Comparison of ENCODE assay signal across 9 cellular contexts in genomic region chr2:121748202-121748601, GRCh38. TPM values are rescaled to one million over a fixed set of nuclear protein-coding genes. Genes with fewer than 3 reads are reported as not detected.
DNase-seq lines count a peak whose midpoint lies in the region; ATAC-seq and TF ChIP-seq lines count a peak whose summit lies in the region.
"Had no signal": no experiment of that assay in that cellular context is flagged by ENCODE, and none has a peak within 500 bp of the region (broad histone marks: within the 10 kb centered on the region; RNA-seq: fewer than 3 reads in every experiment).

No MANE protein-coding gene starts in this region.

- no peaks in the 10 kb centered on the region for H3K36me3 Mint-ChIP-seq in activated naive CD8-positive, alpha-beta T cell treated with anti-CD3 and anti-CD28 coated beads for 36 hours

- DNase-seq in HCT116 (ENCODE audit: low read depth, low spot score): peak; percentile 29
- peak; percentile 46 for DNase-seq in SKM-1 (lab: John Stamatoyannopoulos, UW; ENCODE audit: unreplicated experiment)
- no peak for DNase-seq in heart right ventricle
- no peak for DNase-seq in stimulated activated CD4-positive, alpha-beta T cell treated with anti-CD3 and anti-CD28 coated beads, Interleukin-12 subunit alpha, Interleukin-12 subunit beta, amount 100 ng/mL, for 4 hours
- no peak for DNase-seq in epidermal melanocyte (ENCODE audit: insufficient read length, low spot score)
- DNase-seq in activated naive CD8-positive, alpha-beta T cell treated with anti-CD3 and anti-CD28 coated beads for 36 hours: no peak
- no peak for DNase-seq in stimulated activated CD4-positive, alpha-beta T cell treated with anti-CD3 and anti-CD28 coated beads, Interleukin-4, amount 100 ng/mL, for 4 hours

- no peaks in the 10 kb centered on the region for H3K9me2 ChIP-seq in DOHH2 (replicated peaks; ENCODE audit: control insufficient read depth, low read length)
- H3K9me2 ChIP-seq in HCT116 (ENCODE audit: insufficient read depth): no peaks in the 10 kb centered on the region

- POLR2A ChIA-PET in HCT116 (lab: Charles Lee): no interaction called here

- RAD21 ChIA-PET in HCT116 (lab: Charles Lee; ENCODE audit: low non-redundant PET in 1 of 2, low total read pairs in 2 of 2, uncharacterized antibody in 2 of 2, unreplicated experiment in 2 of 2): no interaction called here

- no peak overlapping the region for H3K27ac Mint-ChIP-seq in activated naive CD8-positive, alpha-beta T cell treated with anti-CD3 and anti-CD28 coated beads for 36 hours

- H3K4me3 ChIP-seq in DOHH2 (ENCODE audit: low read length) (no peak overlapping the region), HCT116 (replicated peaks in 1 of 2; ENCODE audit: low read depth in 1 of 2, low read length in 2 of 2) (no peak overlapping the region), heart right ventricle (no peak overlapping the region)
- H3K4me3 ChIP-seq: gastroesophageal sphincter had no signal

- no peak overlapping the region for H3K4me3 Mint-ChIP-seq in activated naive CD8-positive, alpha-beta T cell treated with anti-CD3 and anti-CD28 coated beads for 36 hours

- peak overlapping the region; percentile 19 for H2AFZ ChIP-seq in HCT116 (ENCODE audit: low read depth, low read length, poor library complexity, severe bottlenecking)

- no peaks in the 10 kb centered on the region for H3K9me3 Mint-ChIP-seq in activated naive CD8-positive, alpha-beta T cell treated with anti-CD3 and anti-CD28 coated beads for 36 hours

- ATAC-seq in HCT116 (peak; percentile 96), heart right ventricle (peak in 1 of 8 donors; percentile 44)
- ATAC-seq: gastroesophageal sphincter had no signal

- H3K36me3 ChIP-seq in DOHH2 (ENCODE audit: control insufficient read depth, low read length) (no peaks in the 10 kb centered on the region), HCT116 (ENCODE audit: control insufficient read depth in 1 of 2, insufficient read depth in 2 of 2, low read length in 2 of 2) (no peaks in the 10 kb centered on the region), heart right ventricle (no peaks in the 10 kb centered on the region)
- H3K36me3 ChIP-seq: gastroesophageal sphincter had no signal

- H3K27me3 ChIP-seq in DOHH2 (ENCODE audit: control insufficient read depth, low read length): no peaks in the 10 kb centered on the region
- H3K27me3 ChIP-seq in HCT116 (ENCODE audit: insufficient read depth, low read length): no peaks in the 10 kb centered on the region
- no peaks in the 10 kb centered on the region for H3K27me3 ChIP-seq in heart right ventricle
- H3K27me3 ChIP-seq: gastroesophageal sphincter had no signal

- no peaks in the 10 kb centered on the region for H3K27me3 Mint-ChIP-seq in activated naive CD8-positive, alpha-beta T cell treated with anti-CD3 and anti-CD28 coated beads for 36 hours

- CTCF ChIA-PET in HCT116 (lab: Charles Lee): interaction anchor here (1.0 to 1.1 kb wide), 2 partner anchors 217 to 346 kb away, joined by 3 to 6 read pairs; no protein-coding TSS in a partner anchor

- no peak overlapping the region for H3K4me2 ChIP-seq in DOHH2 (ENCODE audit: low read length)
- no peak overlapping the region for H3K4me2 ChIP-seq in HCT116 (ENCODE audit: low read length)

- no peak overlapping the region for H3K9ac ChIP-seq in HCT116 (ENCODE audit: low read length)

- no TSS peak for BruUV-seq in HCT116 (replicated peaks; lab: Mats Ljungman, UMichigan)

- H3K4me1 Mint-ChIP-seq in activated naive CD8-positive, alpha-beta T cell treated with anti-CD3 and anti-CD28 coated beads for 36 hours: peaks cover 12% of the 10 kb centered on the region

- TF ChIP-seq POLR2A in HCT116 (IDR thresholded peaks at IDR 0.05; ENCODE audit: borderline replicate concordance, extremely low read depth, insufficient read depth, insufficient read length): no peak

- TF ChIP-seq CTCF in DOHH2 (IDR thresholded peaks at IDR 0.05; ENCODE audit: low read depth, low read length, poor library complexity, severe bottlenecking) (peak; percentile 62), HCT116 (IDR thresholded peaks at IDR 0.05 in 2 of 3, conservative IDR thresholded peaks at IDR 0.05 in 1 of 3; ENCODE audit: borderline replicate concordance in 1 of 3, insufficient read depth in 1 of 3, low read depth in 2 of 3, low read length in 2 of 3) (peak; percentile 33 to 48 (median 44); a peak in 4 of 6 replicates), heart right ventricle (IDR thresholded peaks at IDR 0.05) (peak in 6 of 9 donors; percentile 5 to 36 (median 26))

- H3K27ac ChIP-seq in DOHH2 (ENCODE audit: low read depth, low read length): no peak overlapping the region
- H3K27ac ChIP-seq in HCT116 (ENCODE audit: low read depth, low read length): no peak overlapping the region
- no peak overlapping the region for H3K27ac ChIP-seq in heart right ventricle
- H3K27ac ChIP-seq: gastroesophageal sphincter had no signal

- WGBS in heart right ventricle, 2 donors: 59 to 61% methylated on average over 4 of the region's 4 CpGs

- H4K20me1 ChIP-seq in DOHH2 (ENCODE audit: control insufficient read depth, insufficient read depth, low read depth, low read length): no peaks in the 10 kb centered on the region
- H4K20me1 ChIP-seq in HCT116 (ENCODE audit: insufficient read depth): no peaks in the 10 kb centered on the region

- TF ChIP-seq RAD21 in HCT116 (IDR thresholded peaks at IDR 0.05; ENCODE audit: low read depth): peak; percentile 63

- intact Hi-C loops in HCT116 (cut with micrococcal nuclease) (no loop called here), heart right ventricle (cut with DNase I) (no loop called here)

- H3K9me3 ChIP-seq in DOHH2 (ENCODE audit: control insufficient read depth, insufficient read depth, low read length): no peaks in the 10 kb centered on the region
- no peaks in the 10 kb centered on the region for H3K9me3 ChIP-seq in HCT116 (ENCODE audit: control insufficient read depth in 1 of 2, insufficient read depth in 1 of 2, low read depth in 1 of 2, low read length in 2 of 2)
- H3K9me3 ChIP-seq in heart right ventricle: no peaks in the 10 kb centered on the region
- H3K9me3 ChIP-seq: gastroesophageal sphincter had no signal

- 0 out of 2 replicates have a peak, but pooled peaks cover 2% of the 10 kb centered on the region for H3F3A ChIP-seq in DOHH2 (ENCODE audit: control insufficient read depth, insufficient read depth)

- H3K79me2 ChIP-seq in DOHH2 (ENCODE audit: control insufficient read depth, low read length) (no peaks in the 10 kb centered on the region), HCT116 (ENCODE audit: insufficient read depth, low read length) (no peaks in the 10 kb centered on the region)

- peaks cover 5% of the 10 kb centered on the region for H3K4me1 ChIP-seq in DOHH2 (ENCODE audit: control insufficient read depth, low read length)
- no peaks in the 10 kb centered on the region for H3K4me1 ChIP-seq in HCT116 (ENCODE audit: control insufficient read depth in 1 of 2, insufficient read depth in 2 of 2, low read length in 2 of 2)
- no peaks in the 10 kb centered on the region for H3K4me1 ChIP-seq in heart right ventricle
- H3K4me1 ChIP-seq: gastroesophageal sphincter had no signal

TF ChIP-seq in HCT116, 20 proteins besides CTCF, POLR2A, EP300 and RAD21:
- no peak for TF ChIP-seq REST (IDR thresholded peaks at IDR 0.05; ENCODE audit: low read depth)
- no peak for TF ChIP-seq JUND (IDR thresholded peaks at IDR 0.05)
- no peak for TF ChIP-seq EGR1 (IDR thresholded peaks at IDR 0.05; ENCODE audit: low read depth)
- peak; percentile 46 for TF ChIP-seq ELF1 (IDR thresholded peaks at IDR 0.05; ENCODE audit: borderline replicate concordance, low read depth)
- no peak for TF ChIP-seq YY1 (IDR thresholded peaks at IDR 0.05; ENCODE audit: extremely low read depth, insufficient replicate concordance, low read depth, low read length)
- no peak for TF ChIP-seq EZH2phosphoT487 (IDR thresholded peaks at IDR 0.05; ENCODE audit: borderline replicate concordance)
- no peak for TF ChIP-seq EZH2 (IDR thresholded peaks at IDR 0.05)

RNA-seq across cellular contexts. Expression of gene TSN, which starts 7.2 kb away (rescaled TPM):
- 91.5 TPM for total RNA-seq in HCT116 (2021; ENCODE audit: unreplicated experiment)
- polyA plus RNA-seq in HCT116 (2012): 26.6 and 32.7 TPM in 2 replicates
- 10 to 100 TPM; 32.5 to 54.4 (median 48.7) TPM for total RNA-seq in heart right ventricle
- 10 to 100 TPM; 15.3 to 25.8 TPM for polyA plus RNA-seq in heart right ventricle
- 10 to 100 TPM; 94.8 to 99.5 TPM for total RNA-seq in activated naive CD8-positive, alpha-beta T cell treated with anti-CD3 and anti-CD28 coated beads for 36 hours

RNA-seq across cellular contexts. Expression of gene NIFK, which starts 11.5 kb away (rescaled TPM):
- total RNA-seq in HCT116 (2021; ENCODE audit: unreplicated experiment) (93.2 TPM), heart right ventricle (10 to 100 TPM; 20.8 to 29.7 (median 24.7) TPM)
- 18.2 and 28.3 TPM in 2 replicates for polyA plus RNA-seq in HCT116 (2012)
- polyA plus RNA-seq in heart right ventricle: 10 to 100 TPM; 31.2 to 37.6 TPM
- total RNA-seq in activated naive CD8-positive, alpha-beta T cell treated with anti-CD3 and anti-CD28 coated beads for 36 hours: 100 to 1,000 TPM; 186 to 202 TPM

Comparison
In these comparisons a context has a peak if more than half of its experiments do, and no peak if none do; other contexts are left out.
1. DNase-seq: peak in HCT116 (single experiment) and SKM-1 (single experiment); none in heart right ventricle (0 of 2), stimulated activated CD4-positive, alpha-beta T cell treated with anti-CD3 and anti-CD28 coated beads, Interleukin-12 subunit alpha, Interleukin-12 subunit beta, amount 100 ng/mL, for 4 hours (single experiment), epidermal melanocyte (single experiment), activated naive CD8-positive, alpha-beta T cell treated with anti-CD3 and anti-CD28 coated beads for 36 hours (single experiment) and stimulated activated CD4-positive, alpha-beta T cell treated with anti-CD3 and anti-CD28 coated beads, Interleukin-4, amount 100 ng/mL, for 4 hours (0 of 2).
2. Peak in every context shown above with its lines, with median percentiles within 50 percentile points of each other: CTCF ChIP-seq.